Comparison of ENCODE assay signal across 29 cellular contexts in genomic region chr16:89164847-89165684, GRCh38. TPM values are rescaled to one million over a fixed set of nuclear protein-coding genes. Genes with fewer than 3 reads are reported as not detected.
"Had no signal": no experiment of that assay in that cellular context is flagged by ENCODE, and none has a peak within 500 bp of the region (broad histone marks: within the 10 kb centered on the region; RNA-seq: fewer than 3 reads in every experiment).

No MANE protein-coding gene starts in this region.

- H3K4me3 Mint-ChIP-seq: effector memory CD8-positive, alpha-beta T cell; mesothelial cell of epicardium; naive B cell; natural killer cell treated with Interleukin-12 subunit alpha and Interleukin-12 subunit beta and Interleukin-15 and Interleukin-18, amount 100 ng/mL, for 72 hours; neural crest cell had no signal

- H3K4me1 ChIP-seq: prostate gland had no signal

- H3K4me3 ChIP-seq: coronary artery, esophagus squamous epithelium, lower lobe of right lung, mucosa of descending colon, prostate gland, right atrium auricular region, skin epidermis, stomach, thyroid gland had no signal

- H3K36me3 ChIP-seq: esophagus squamous epithelium, lower lobe of right lung, prostate gland, right atrium auricular region, stomach, thyroid gland had no signal

- H3K27ac ChIP-seq: coronary artery, esophagus squamous epithelium, lower lobe of right lung, prostate gland, right atrium auricular region, skin epidermis, stomach, thyroid gland had no signal

- H3K9me3 ChIP-seq: esophagus squamous epithelium, lower lobe of right lung, mucosa of descending colon, prostate gland, right atrium auricular region, stomach, thyroid gland had no signal

- H3K27me3 ChIP-seq: thyroid gland had no signal

- FAIRE-seq: endometrium, frontal cortex, keratinocyte had no signal

- H3K36me3 Mint-ChIP-seq: mesothelial cell of epicardium; naive B cell; natural killer cell treated with Interleukin-12 subunit alpha and Interleukin-12 subunit beta and Interleukin-15 and Interleukin-18, amount 100 ng/mL, for 72 hours had no signal

- ATAC-seq: effector memory CD8-positive, alpha-beta T cell; left ventricle myocardium superior; lower lobe of right lung; mucosa of descending colon; natural killer cell treated with Interleukin-12 subunit alpha and Interleukin-12 subunit beta and Interleukin-15 and Interleukin-18, amount 100 ng/mL, for 72 hours had no signal

- DNase-seq: dermis blood vessel endothelial cell; effector memory CD8-positive, alpha-beta T cell; erythroblast; esophagus squamous epithelium; left ventricle myocardium superior; lower lobe of right lung; mucosa of descending colon; naive B cell; stimulated activated CD4-positive, alpha-beta T cell treated with anti-CD3 and anti-CD28 coated beads, Interleukin-15, amount 100 ng/mL, for 24 hours; stimulated activated CD4-positive, alpha-beta T cell treated with anti-CD3 and anti-CD28 coated beads, Interleukin-4, amount 100 ng/mL, for 1 hour; stimulated activated CD8-positive, alpha-beta memory T cell treated with anti-CD3 and anti-CD28 coated beads, Interleukin-4, amount 100 ng/mL, for 48 hours; stimulated activated naive CD4-positive, alpha-beta T cell treated with Interleukin-2 at 50 U/mL for 16 hours; stomach; thyroid gland; trophoblast cell had no signal

- H3K27ac Mint-ChIP-seq: effector memory CD8-positive, alpha-beta T cell; mesothelial cell of epicardium; naive B cell; natural killer cell treated with Interleukin-12 subunit alpha and Interleukin-12 subunit beta and Interleukin-15 and Interleukin-18, amount 100 ng/mL, for 72 hours had no signal

- H3K9me3 Mint-ChIP-seq: effector memory CD8-positive, alpha-beta T cell; mesothelial cell of epicardium; naive B cell; natural killer cell treated with Interleukin-12 subunit alpha and Interleukin-12 subunit beta and Interleukin-15 and Interleukin-18, amount 100 ng/mL, for 72 hours; neural crest cell had no signal

RNA-seq across cellular contexts. Expression of gene CDH15, which starts 6.5 kb away (rescaled TPM):
- total RNA-seq: dermis blood vessel endothelial cell; esophagus squamous epithelium; left ventricle myocardium superior; mucosa of descending colon; natural killer cell treated with Interleukin-12 subunit alpha and Interleukin-12 subunit beta and Interleukin-15 and Interleukin-18, amount 100 ng/mL, for 72 hours; neural crest cell; right atrium auricular region; stomach; subcutaneous adipose tissue; thyroid gland; ureter had no signal
- polyA plus RNA-seq: keratinocyte had no signal

RNA-seq across cellular contexts. Expression of gene SLC22A31, which starts 35.3 kb away (rescaled TPM):
- total RNA-seq: dermis blood vessel endothelial cell, esophagus squamous epithelium, frontal cortex, left ventricle myocardium superior, osteoblast, subcutaneous adipose tissue, temporal lobe had no signal
- polyA plus RNA-seq: keratinocyte had no signal
